20 cellular contexts compared by ENCODE assay signal in genomic region chr12:31306871-31307270, GRCh38. TPM values are rescaled to one million over a fixed set of nuclear protein-coding genes. Genes with fewer than 3 reads are reported as not detected.
DNase-seq lines count a peak whose midpoint lies in the region; ATAC-seq, FAIRE-seq and TF ChIP-seq lines count a peak whose summit lies in the region.
"Had no signal": no experiment of that assay in that cellular context is flagged by ENCODE, and none has a peak within 500 bp of the region (broad histone marks: within the 10 kb centered on the region; RNA-seq: fewer than 3 reads in every experiment).

No MANE protein-coding gene starts in this region.

- SMC1A ChIA-PET in GM12878 (lab: Charles Lee; ENCODE audit: uncharacterized antibody, unreplicated experiment) = interaction anchor here (1.4 to 4.8 kb wide), 2 partner anchors 8 to 35 kb away, joined by 3 to 20 read pairs; no protein-coding TSS in a partner anchor

- dilution Hi-C loops in IMR-90 (cut with HindIII; ENCODE audit: low sequenced_read_pairs, unreplicated experiment) = no loop called here

- peaks cover 13% of the 10 kb centered on the region for H3K9me1 ChIP-seq in IMR-90 (ENCODE audit: insufficient read depth, low read length)

- H3K79me2 ChIP-seq in GM12878 (ENCODE audit: control insufficient read depth, insufficient read depth, low read length) = peaks cover 97% of the 10 kb centered on the region

- no peak overlapping the region for H2AK9ac ChIP-seq in IMR-90 (replicated peaks; ENCODE audit: low read depth, low read length, poor library complexity)

- H4K8ac ChIP-seq in IMR-90 (ENCODE audit: low read depth in 2 of 2, low read length in 2 of 2) = no peak overlapping the region

- H3K36me3 ChIP-seq in IMR-90 (ENCODE audit: control insufficient read depth, insufficient read depth, low read length) (peaks cover 12% of the 10 kb centered on the region), GM12878 (ENCODE audit: control insufficient read depth in 2 of 2, insufficient read depth in 2 of 2, low read length in 1 of 2) (peaks cover 5 to 30% of the 10 kb centered on the region in 2 experiments)

- H3K27me3 ChIP-seq in IMR-90 (ENCODE audit: control insufficient read depth, insufficient read depth, low read length) (no peaks in the 10 kb centered on the region), GM12878 (replicated peaks in 1 of 2; ENCODE audit: control insufficient read depth in 2 of 2, insufficient read depth in 2 of 2, low read length in 1 of 2) (no peaks in the 10 kb centered on the region)

- H4K91ac ChIP-seq in IMR-90 (ENCODE audit: insufficient read depth, low read depth, low read length) = no peak overlapping the region

- DNase-seq in EL (peak; percentile 10), IMR-90 (peak; percentile 7), GM12878 (ENCODE audit: low read depth, low spot score) (no peak), kidney tubule cell (ENCODE audit: low spot score) (peak; percentile 14), T-helper 2 cell (no peak), NCI-H187 (lab: John Stamatoyannopoulos, UW) (no peak), D341Med (ENCODE audit: low spot score) (no peak), SIG-M5 (lab: John Stamatoyannopoulos, UW) (no peak)
- DNase-seq: C1 segment of cervical spinal cord; CD8-positive, alpha-beta memory T cell; DND-41; MV-4-11; NCI-H1694 treated with DMSO at 0.1 percent for 48 hours; NCI-H2107; NCI-H510A treated with DMSO at 0.1 percent for 48 hours; PC-9 had no signal

- H3K23ac ChIP-seq in IMR-90 (ENCODE audit: low read depth, low read length) = no peak overlapping the region; the same call in 1 of the 2 replicates

- H3K18ac ChIP-seq in IMR-90 (ENCODE audit: low read depth, low read length) = no peak overlapping the region

- no peak overlapping the region for H3K56ac ChIP-seq in IMR-90 (ENCODE audit: extremely low read depth, insufficient read depth, low read length)

- WGBS in IMR-90 (ENCODE audit: extremely low coverage in 2 of 2, insufficient read length in 1 of 2), 2 experiments = no CpG with 5 or more reads among the region's 1 CpG
- 0% methylated on average over 1 of the region's 1 CpG for WGBS in GM12878 (ENCODE audit: insufficient coverage, insufficient replicate concordance, low lambda C conversion rate, missing lambda C conversion rate)

- no peak overlapping the region for H3K9ac ChIP-seq in IMR-90 (ENCODE audit: low read depth, low read length)
- no peak overlapping the region for H3K9ac ChIP-seq in GM12878 (ENCODE audit: control insufficient read depth, insufficient read depth, low read length)
- H3K9ac ChIP-seq: KMS-11 had no signal

- H2BK5ac ChIP-seq in IMR-90 (ENCODE audit: low read depth, low read length, poor library complexity, severe bottlenecking) = no peak overlapping the region

- intact Hi-C loops in IMR-90 (cut with micrococcal nuclease) = no loop called here
- intact Hi-C loops in GM12878 (cut with micrococcal nuclease; ENCODE audit: unreplicated experiment) = no loop called here

- H2BK15ac ChIP-seq in IMR-90 (ENCODE audit: low read depth, low read length) = no peak overlapping the region

- H3K4me3 ChIP-seq in IMR-90 (ENCODE audit: insufficient read depth, low read depth, low read length) (no peak overlapping the region), GM12878 (no peak overlapping the region)
- H3K4me3 ChIP-seq: PC-9 had no signal

- H3K9me3 ChIP-seq in IMR-90 (ENCODE audit: control insufficient read depth, insufficient read depth, low read length) (no peaks in the 10 kb centered on the region), GM12878 (replicated peaks; ENCODE audit: control insufficient read depth, insufficient read depth, low read length) (no peaks in the 10 kb centered on the region; the same call in 1 of the 3 replicates)

- H3K4me2 ChIP-seq in IMR-90 (ENCODE audit: low read depth, low read length) (no peak overlapping the region), GM12878 (ENCODE audit: control insufficient read depth, insufficient read depth) (no peak overlapping the region)
- H3K4me2 ChIP-seq: KMS-11, PC-9 had no signal

- TF ChIP-seq POLR2A in IMR-90 (IDR thresholded peaks at IDR 0.05; ENCODE audit: low read depth, low read length) (no peak), GM12878 (IDR thresholded peaks at IDR 0.05; ENCODE audit: low read depth, low read length) (no peak)

- CTCF ChIA-PET in IMR-90 (lab: Yijun Ruan, JAX) = no interaction called here
- CTCF ChIA-PET in GM12878 (lab: Yijun Ruan, JAX) = interaction anchor here (0.9 kb wide), 1 partner anchor 9 kb away, joined by 4 read pairs; no protein-coding TSS in a partner anchor

- peaks cover 59 to 85% of the 10 kb centered on the region in 2 experiments for H3K79me1 ChIP-seq in IMR-90 (ENCODE audit: low read depth in 1 of 2, low read length in 2 of 2)

- TF ChIP-seq RAD21 in IMR-90 (IDR thresholded peaks at IDR 0.05; ENCODE audit: low read length) (no peak), GM12878 (IDR thresholded peaks at IDR 0.05; ENCODE audit: insufficient read depth, low read depth, low read length) (no peak)

- no peak overlapping the region for H3K4ac ChIP-seq in IMR-90 (ENCODE audit: low read depth, low read length)

- no peak for TF ChIP-seq EP300 in GM12878 (IDR thresholded peaks at IDR 0.05; ENCODE audit: borderline replicate concordance in 1 of 2, control insufficient read depth in 1 of 2, low read depth in 2 of 2, low read length in 2 of 2)

- FAIRE-seq in GM12878 (lab: Jason Lieb, UNC) = no peak
- FAIRE-seq: G401.6, HepG2 had no signal

- ATAC-seq in IMR-90 (ENCODE audit: low read depth) (no peak), GM12878 (peak; percentile 10; the same call in 2 of the 3 replicates)
- ATAC-seq: HepG2 had no signal

- TF ChIP-seq CTCF in IMR-90 (conservative IDR thresholded peaks at IDR 0.05; ENCODE audit: low read depth, low read length) = no peak
- no peak for TF ChIP-seq CTCF in GM12878 (IDR thresholded peaks at IDR 0.05 in 2 of 3, conservative IDR thresholded peaks at IDR 0.05 in 1 of 3; ENCODE audit: control insufficient read depth in 2 of 3, extremely low read depth in 1 of 3, insufficient read depth in 1 of 3, low read depth in 3 of 3, low read length in 3 of 3)

- in situ Hi-C loops in IMR-90 (cut with MboI; ENCODE audit: low sequenced_read_pairs) (no loop called here), GM12878 (cut with MboI) (no loop called here)

- no peak overlapping the region for H4K5ac ChIP-seq in IMR-90 (ENCODE audit: low read depth, low read length)

- no peak overlapping the region for H2BK20ac ChIP-seq in IMR-90 (ENCODE audit: low read depth, low read length)

- no peak overlapping the region for H2BK120ac ChIP-seq in IMR-90 (ENCODE audit: low read depth, low read length)

- peak overlapping the region; percentile 42 for H3K14ac ChIP-seq in IMR-90 (replicated peaks; ENCODE audit: low read depth, low read length)

- BruUV-seq in IMR-90 (replicated peaks; lab: Mats Ljungman, UMichigan) (no TSS peak), GM12878 (replicated peaks; lab: Mats Ljungman, UMichigan) (no TSS peak)

- no peak overlapping the region for H2AK5ac ChIP-seq in IMR-90 (ENCODE audit: low read depth, low read length)

- POLR2A ChIA-PET in IMR-90 (lab: Charles Lee; ENCODE audit: unreplicated experiment) (no interaction called here), GM12878 (lab: Charles Lee) (interaction anchor here (1.2 to 1.5 kb wide), 2 partner anchors 8 to 12 kb away, joined by 3 to 4 read pairs; no protein-coding TSS in a partner anchor)

- peaks cover 45% of the 10 kb centered on the region for H4K20me1 ChIP-seq in IMR-90 (ENCODE audit: insufficient read depth, low read length)
- no peaks in the 10 kb centered on the region for H4K20me1 ChIP-seq in GM12878 (ENCODE audit: control insufficient read depth, insufficient read depth)

- H3K4me1 ChIP-seq in IMR-90 (ENCODE audit: control insufficient read depth, insufficient read depth, low read length) = no peaks in the 10 kb centered on the region
- 0 out of 2 replicates have a peak, but pooled peaks cover under 1% of the 10 kb centered on the region for H3K4me1 ChIP-seq in GM12878 (ENCODE audit: control insufficient read depth, insufficient read depth, low read length)

- no peak overlapping the region for H3K27ac ChIP-seq in IMR-90 (ENCODE audit: insufficient read depth, low read length)
- H3K27ac ChIP-seq in GM12878 (ENCODE audit: control insufficient read depth, insufficient read depth) = no peak overlapping the region
- H3K27ac ChIP-seq: KMS-11, PC-9, RWPE1 had no signal

- RAD21 ChIA-PET in GM12878 (lab: Charles Lee; ENCODE audit: unreplicated experiment) = interaction anchor here (2.0 kb wide), 1 partner anchor 9 kb away, joined by 7 read pairs; no protein-coding TSS in a partner anchor

- H2AFZ ChIP-seq in IMR-90 (replicated peaks; ENCODE audit: low read length, poor library complexity) (no peak overlapping the region), GM12878 (ENCODE audit: control insufficient read depth, low read depth, low read length) (no peak overlapping the region)
- H2AFZ ChIP-seq: PC-9 had no signal

TF ChIP-seq in IMR-90, 13 proteins besides CTCF, POLR2A, EP300 and RAD21 (continues in another document):
- TF ChIP-seq SMC3 (IDR thresholded peaks at IDR 0.05; ENCODE audit: low read depth, low read length) = no peak
- no peak for TF ChIP-seq FOS (IDR thresholded peaks at IDR 0.05; ENCODE audit: low read depth, low read length)

TF ChIP-seq in GM12878, 131 proteins besides CTCF, POLR2A, EP300 and RAD21 (continues in another document):
- TF ChIP-seq GATAD2B (conservative IDR thresholded peaks at IDR 0.05; ENCODE audit: low read depth) = no peak

RNA-seq across cellular contexts. Expression of gene SINHCAF, which starts 19.1 kb away (rescaled TPM):
- 30.8 and 43.3 TPM in 2 replicates for total RNA-seq in IMR-90 (2012; rRNA removed)
- 14.5 and 21.6 TPM in 2 replicates for polyA plus RNA-seq in IMR-90 (2012; rRNA removed)
- polyA plus RNA-seq in IMR-90 (2012; cell fraction: cytosol; rRNA removed) = 2.6 and 6.0 TPM in 2 replicates
- polyA plus RNA-seq in IMR-90 (2012; cell fraction: nucleus; rRNA removed; ENCODE audit: low replicate concordance) = 1.9 and 14.5 TPM in 2 replicates
- 114 and 132 TPM in 2 replicates for total RNA-seq in GM12878 (2013; cell fraction: nucleolus; rRNA removed)
- total RNA-seq in GM12878 (2014; rRNA removed) = 71.8 and 93.4 TPM in 2 replicates
- total RNA-seq in GM12878 (2014; rRNA removed; fragmentation: Illumina TruSeq; extraction: Trizol) = 92.3 and 100 TPM in 2 replicates
- total RNA-seq in GM12878 (2021) = 88.4 and 106 TPM in 2 replicates
- polyA plus RNA-seq in GM12878 (2011; ENCODE audit: low read depth) = 21.2 TPM
- polyA plus RNA-seq in GM12878 (2011; rRNA removed) = 102 and 213 TPM in 2 replicates
- 36.0 and 65.4 TPM in 2 replicates for polyA plus RNA-seq in GM12878 (2011; cell fraction: cytosol; rRNA removed)
- polyA plus RNA-seq in GM12878 (2011; cell fraction: nucleus; rRNA removed) = 31.6 and 39.1 TPM in 2 replicates
- polyA plus RNA-seq in GM12878 (2012) = 38.5 and 54.6 TPM in 2 replicates
- polyA plus RNA-seq in GM12878 (2014; fragmentation: Illumina TruSeq; extraction: Trizol) = 156 and 217 TPM in 2 replicates
- 100 to 1,000 TPM; 110 to 139 TPM for polyA plus RNA-seq in GM12878 (2014; fragmentation: Nextera tagmentation; extraction: Ambion mirVana)
- 45.7 and 60.4 TPM in 2 replicates for polyA plus RNA-seq in GM12878 (2014; rRNA removed)
- polyA plus RNA-seq in GM12878 (2016; fragmentation: Nextera tagmentation; extraction: Ambion mirVana) = 10 to 100 TPM; 67.7 to 84.4 TPM
- 50.1 and 60.6 TPM in 2 replicates for polyA minus RNA-seq in GM12878 (2011; rRNA and poly(A)+ RNA removed)
- 42.1 and 42.6 TPM in 2 replicates for polyA minus RNA-seq in GM12878 (2011; cell fraction: cytosol; rRNA and poly(A)+ RNA removed)
- 32.6 and 48.8 TPM in 2 replicates for polyA minus RNA-seq in GM12878 (2011; cell fraction: nucleus; rRNA and poly(A)+ RNA removed)

Comparison
In these comparisons a context has a peak if more than half of its experiments do, and no peak if none do; other contexts are left out.
1. DNase-seq: peak in EL (single experiment), IMR-90 (single experiment) and kidney tubule cell (single experiment); none in GM12878 (single experiment), T-helper 2 cell (0 of 5), NCI-H187 (0 of 2), D341Med (single experiment) and SIG-M5 (single experiment).